34 cellular contexts compared by ENCODE assay signal in genomic region chr12:83343767-83344166, GRCh38.
"Had no signal": no experiment of that assay in that cellular context is flagged by ENCODE, and none has a peak within 500 bp of the region (broad histone marks: within the 10 kb centered on the region; RNA-seq: fewer than 3 reads in every experiment).

No MANE protein-coding gene starts in this region.

- DNase-seq: Karpas-422, Kasumi-1, MG63, MM.1S, MV-4-11, NCI-H1048, NCI-H1092, NCI-H1092 treated with DMSO at 0.1 percent for 48 hours, NCI-H1105, NCI-H1105 treated with DMSO at 0.1 percent for 48 hours, NCI-H1417, NCI-H1417 treated with DMSO at 0.1 percent for 48 hours, NCI-H1436, NCI-H1436 treated with DMSO at 0.1 percent for 48 hours, NCI-H146, NCI-H1694, NCI-H1694 treated with DMSO at 0.1 percent for 48 hours, NCI-H187, NCI-H187 treated with DMSO at 0.1 percent for 48 hours, NCI-H1930, NCI-H2029, NCI-H2029 treated with DMSO at 0.1 percent for 48 hours, NCI-H2081, NCI-H2081 treated with DMSO at 0.1 percent for 48 hours, NCI-H2107, NCI-H2171, NCI-H2171 treated with DMSO at 0.1 percent for 48 hours, NCI-H2227 treated with DMSO at 0.1 percent for 48 hours, NCI-H226, NCI-H345, NCI-H446, NCI-H446 treated with DMSO at 0.1 percent for 48 hours, NCI-H510A had no signal

- H3K9me3 ChIP-seq: MG63 had no signal

- H3K9ac ChIP-seq: KMS-11 had no signal

- H3K4me3 ChIP-seq: MG63 had no signal

- H3K36me3 ChIP-seq: MG63 had no signal

- H3K27me3 ChIP-seq: MG63 had no signal

- H3K4me2 ChIP-seq: KMS-11 had no signal

- H3K27ac ChIP-seq: KMS-11 had no signal
